27 cellular contexts compared by ENCODE assay signal in genomic region chr3:108234387-108234957, GRCh38. TPM values are rescaled to one million over a fixed set of nuclear protein-coding genes. Genes with fewer than 3 reads are reported as not detected.
DNase-seq lines count a peak whose midpoint lies in the region; TF ChIP-seq lines count a peak whose summit lies in the region.
"Had no signal": no experiment of that assay in that cellular context is flagged by ENCODE, and none has a peak within 500 bp of the region (broad histone marks: within the 10 kb centered on the region; RNA-seq: fewer than 3 reads in every experiment).

No MANE protein-coding gene starts in this region.

- H3K27me3 Mint-ChIP-seq in glutamatergic neuron (ENCODE audit: unreplicated experiment): no peaks in the 10 kb centered on the region
- H3K27me3 Mint-ChIP-seq: activated CD8-positive, alpha-beta memory T cell treated with anti-CD3 and anti-CD28 coated beads, Interleukin-2, amount 10 ng/mL, durations not matched to agents 7 days and 5 days; effector memory CD8-positive, alpha-beta T cell; stimulated activated memory B cell treated with anti-CD40 and anti-IgM and Interleukin-4, amounts not matched to agents 10 μg/mL and 1 μg/mL and 100 μg/mL, for 72 hours; T-cell had no signal

- peak; percentile 63 for DNase-seq in NCI-H146 (lab: John Stamatoyannopoulos, UW)
- no peak for DNase-seq in NCI-H146 treated with DMSO at 0.1 percent for 48 hours (lab: John Stamatoyannopoulos, UW; ENCODE audit: unreplicated experiment)
- peak; percentile 17 for DNase-seq in RPMI7951 (ENCODE audit: low read depth)
- DNase-seq in glutamatergic neuron: peak; percentile 34
- DNase-seq in SW 1271 (lab: John Stamatoyannopoulos, UW): no peak
- no peak for DNase-seq in GM10248 (ENCODE audit: extremely low spot score)
- DNase-seq in Ammon's horn (ENCODE audit: low spot score): no peak
- no peak for DNase-seq in ecto neural progenitor cell (ENCODE audit: low spot score)
- DNase-seq: activated CD8-positive, alpha-beta memory T cell treated with anti-CD3 and anti-CD28 coated beads, Interleukin-2, amount 10 ng/mL, durations not matched to agents 7 days and 5 days; activated gamma-delta T cell; activated T-cell treated with anti-CD3 and anti-CD28 coated beads, Interleukin-2, amount 50 U/mL, for 4 hours; Calu3; caudate nucleus; cortex of kidney; effector memory CD8-positive, alpha-beta T cell; head of caudate nucleus; islet precursor cell; naive thymus-derived CD4-positive, alpha-beta T cell; NCI-H1092 treated with DMSO at 0.1 percent for 48 hours; NCI-H2029; SHP77 treated with DMSO at 0.1 percent for 48 hours; T-cell; trophoblast cell had no signal

- POLR2A ChIA-PET in GM10248 (lab: Yijun Ruan, JAX): no interaction called here

- peaks cover 7% of the 10 kb centered on the region for H3K9me3 Mint-ChIP-seq in glutamatergic neuron (ENCODE audit: unreplicated experiment)
- H3K9me3 Mint-ChIP-seq: activated T-cell treated with anti-CD3 and anti-CD28 coated beads, Interleukin-2, amount 50 U/mL, for 4 hours; effector memory CD8-positive, alpha-beta T cell; mesothelial cell of epicardium; stimulated activated memory B cell treated with anti-CD40 and anti-IgM and Interleukin-4, amounts not matched to agents 10 μg/mL and 1 μg/mL and 100 μg/mL, for 72 hours; T-cell had no signal

- no peaks in the 10 kb centered on the region for H3K36me3 Mint-ChIP-seq in glutamatergic neuron (ENCODE audit: unreplicated experiment)
- H3K36me3 Mint-ChIP-seq: activated CD8-positive, alpha-beta memory T cell treated with anti-CD3 and anti-CD28 coated beads, Interleukin-2, amount 10 ng/mL, durations not matched to agents 7 days and 5 days; CD14-positive monocyte; mesothelial cell of epicardium; stimulated activated memory B cell treated with anti-CD40 and anti-IgM and Interleukin-4, amounts not matched to agents 10 μg/mL and 1 μg/mL and 100 μg/mL, for 72 hours; T-cell; WTC11 had no signal

- CTCF ChIA-PET in GM10248 (lab: Yijun Ruan, JAX): interaction anchor here (1.2 to 1.5 kb wide), 3 partner anchors 10 to 30 kb away, joined by 3 to 5 read pairs (median 3); no protein-coding TSS in a partner anchor

- H3K4me1 Mint-ChIP-seq in glutamatergic neuron (ENCODE audit: low read depth, unreplicated experiment): peaks cover 27% of the 10 kb centered on the region
- H3K4me1 Mint-ChIP-seq: activated CD8-positive, alpha-beta memory T cell treated with anti-CD3 and anti-CD28 coated beads, Interleukin-2, amount 10 ng/mL, durations not matched to agents 7 days and 5 days; CD14-positive monocyte; T-cell; WTC11 had no signal

- H3K4me3 Mint-ChIP-seq in glutamatergic neuron (ENCODE audit: unreplicated experiment): peak overlapping the region; percentile 46
- H3K4me3 Mint-ChIP-seq: activated CD8-positive, alpha-beta memory T cell treated with anti-CD3 and anti-CD28 coated beads, Interleukin-2, amount 10 ng/mL, durations not matched to agents 7 days and 5 days; activated T-cell treated with anti-CD3 and anti-CD28 coated beads, Interleukin-2, amount 50 U/mL, for 4 hours; CD14-positive monocyte; effector memory CD8-positive, alpha-beta T cell; mesothelial cell of epicardium; naive thymus-derived CD4-positive, alpha-beta T cell; stimulated activated memory B cell treated with anti-CD40 and anti-IgM and Interleukin-4, amounts not matched to agents 10 μg/mL and 1 μg/mL and 100 μg/mL, for 72 hours; T-cell; WTC11 had no signal

- H3K27ac Mint-ChIP-seq in glutamatergic neuron (ENCODE audit: unreplicated experiment): peak overlapping the region; percentile 94
- H3K27ac Mint-ChIP-seq: activated CD8-positive, alpha-beta memory T cell treated with anti-CD3 and anti-CD28 coated beads, Interleukin-2, amount 10 ng/mL, durations not matched to agents 7 days and 5 days; CD14-positive monocyte; effector memory CD8-positive, alpha-beta T cell; mesothelial cell of epicardium; naive thymus-derived CD4-positive, alpha-beta T cell; stimulated activated memory B cell treated with anti-CD40 and anti-IgM and Interleukin-4, amounts not matched to agents 10 μg/mL and 1 μg/mL and 100 μg/mL, for 72 hours; T-cell; WTC11 had no signal

- TF ChIP-seq CTCF in glutamatergic neuron (IDR thresholded peaks at IDR 0.05; ENCODE audit: partially characterized antibody, unreplicated experiment) (no peak), GM10248 (IDR thresholded peaks at IDR 0.05; ENCODE audit: control extremely low read depth, extremely low read depth, low read depth, missing control alignments) (no peak)

RNA-seq across cellular contexts. Expression of gene IFT57, which starts 12.2 kb away (rescaled TPM):
- total RNA-seq in RPMI7951 (2014; rRNA removed; shearing (Covaris generic)): 64.8 and 68.0 TPM in 2 replicates
- 21.4 TPM for total RNA-seq in glutamatergic neuron (ENCODE audit: unreplicated experiment)

Comparison
In these comparisons a context has a peak if more than half of its experiments do, and no peak if none do; other contexts are left out.
1. DNase-seq: peak in NCI-H146 (single experiment), RPMI7951 (single experiment) and glutamatergic neuron (single experiment); none in NCI-H146 treated with DMSO at 0.1 percent for 48 hours (single experiment), SW 1271 (0 of 2), GM10248 (single experiment), Ammon's horn (single experiment) and ecto neural progenitor cell (single experiment).